Comparison of ENCODE assay signal across 9 cellular contexts in genomic region chr2:111162718-111163331, GRCh38. TPM values are rescaled to one million over a fixed set of nuclear protein-coding genes. Genes with fewer than 3 reads are reported as not detected.
A peak's percentile ranks its signal among the peaks of the same experiment; 100 is the strongest.
DNase-seq lines count a peak whose midpoint lies in the region; ATAC-seq and TF ChIP-seq lines count a peak whose summit lies in the region.
"Had no signal": no experiment of that assay in that cellular context is flagged by ENCODE, and none has a peak within 500 bp of the region (broad histone marks: within the 10 kb centered on the region; RNA-seq: fewer than 3 reads in every experiment).

No MANE protein-coding gene starts in this region.

- H3K4me1 Mint-ChIP-seq in dendritic cell treated with granulocyte-macrophage colony-stimulating factor and Interleukin-4, amounts not matched to agents 40 ng/mL and 50 ng/mL, for 4 days (ENCODE audit: low read depth), result peaks cover 40% of the 10 kb centered on the region
- H3K4me1 Mint-ChIP-seq in natural killer cell, result peaks cover 8 to 16% of the 10 kb centered on the region in 2 donors

- DNase-seq in GM06990 (ENCODE audit: extremely low read depth, insufficient read length), result peak; percentile 29
- peak; percentile 18 to 27 for DNase-seq in Kasumi-1 (lab: John Stamatoyannopoulos, UW)
- DNase-seq in natural killer cell, result no peak
- DNase-seq in cerebellar nuclear complex (lab: John Stamatoyannopoulos, UW), result no peak
- DNase-seq in GM23248, result no peak
- no peak for DNase-seq in NCI-H1105 (lab: John Stamatoyannopoulos, UW)
- DNase-seq: cortex of kidney had no signal

- H3K4me3 Mint-ChIP-seq in dendritic cell treated with granulocyte-macrophage colony-stimulating factor and Interleukin-4, amounts not matched to agents 40 ng/mL and 50 ng/mL, for 4 days, result peak overlapping the region; percentile 27
- H3K4me3 Mint-ChIP-seq in natural killer cell, result no peak overlapping the region

- in situ Hi-C loops in GM23248 (cut with MboI), result no loop called here

- H3K27me3 ChIP-seq in GM06990 (replicated peaks; ENCODE audit: control insufficient read depth, insufficient read depth, low read length) (no peaks in the 10 kb centered on the region; the same call in none of the 2 replicates), GM23248 (replicated peaks; ENCODE audit: insufficient read depth) (no peaks in the 10 kb centered on the region)

- H3K9me3 Mint-ChIP-seq in dendritic cell treated with granulocyte-macrophage colony-stimulating factor and Interleukin-4, amounts not matched to agents 40 ng/mL and 50 ng/mL, for 4 days, result no peaks in the 10 kb centered on the region
- no peaks in the 10 kb centered on the region for H3K9me3 Mint-ChIP-seq in natural killer cell

- no peaks in the 10 kb centered on the region for H3K79me2 ChIP-seq in GM23248 (ENCODE audit: insufficient read depth)

- peaks cover 10% of the 10 kb centered on the region; the same call in 1 of the 2 replicates for H3F3A ChIP-seq in GM23248 (ENCODE audit: insufficient read depth)

- H3K36me3 ChIP-seq in GM06990 (ENCODE audit: control insufficient read depth, insufficient read depth, low read length), result peaks cover 2% of the 10 kb centered on the region; the same call in 1 of the 2 replicates
- H3K36me3 ChIP-seq in GM23248 (ENCODE audit: low read depth), result no peaks in the 10 kb centered on the region

- WGBS in GM23248 (ENCODE audit: low coverage in 1 of 2, low lambda C conversion rate in 2 of 2, missing lambda C conversion rate in 2 of 2), 2 experiments, result 94 to 95% methylated on average over 12 of the region's 12 CpGs

- no peak overlapping the region for H3K9ac ChIP-seq in GM23248

- peaks cover 95% of the 10 kb centered on the region for H3K36me3 Mint-ChIP-seq in dendritic cell treated with granulocyte-macrophage colony-stimulating factor and Interleukin-4, amounts not matched to agents 40 ng/mL and 50 ng/mL, for 4 days (ENCODE audit: low read depth)
- H3K36me3 Mint-ChIP-seq in natural killer cell, result no peaks in the 10 kb centered on the region

- intact Hi-C loops in dendritic cell treated with granulocyte-macrophage colony-stimulating factor and Interleukin-4, amounts not matched to agents 40 ng/mL and 50 ng/mL, for 4 days (cut with micrococcal nuclease), result no loop called here
- intact Hi-C loops in natural killer cell (cut with micrococcal nuclease), result no loop called here

- H3K27me3 Mint-ChIP-seq in dendritic cell treated with granulocyte-macrophage colony-stimulating factor and Interleukin-4, amounts not matched to agents 40 ng/mL and 50 ng/mL, for 4 days, result no peaks in the 10 kb centered on the region
- no peaks in the 10 kb centered on the region for H3K27me3 Mint-ChIP-seq in natural killer cell (ENCODE audit: low read depth in 2 of 2)

- no peaks in the 10 kb centered on the region for H3K9me3 ChIP-seq in GM23248 (ENCODE audit: low read depth)
- H3K9me3 ChIP-seq: HAP-1 had no signal

- H3K4me1 ChIP-seq in GM23248 (ENCODE audit: insufficient read depth), result peaks cover 26% of the 10 kb centered on the region
- H3K4me1 ChIP-seq: HAP-1 had no signal

- ATAC-seq in natural killer cell, result peak in 2 of 3 donors; percentile 15 to 42

- H4K20me1 ChIP-seq in GM23248 (ENCODE audit: insufficient read depth), result no peaks in the 10 kb centered on the region

- no peak overlapping the region for H3K27ac ChIP-seq in GM23248

- no peak overlapping the region for H3K4me2 ChIP-seq in GM23248 (ENCODE audit: unreplicated experiment)

- H3K9me2 ChIP-seq in GM23248 (ENCODE audit: insufficient read depth), result no peaks in the 10 kb centered on the region

- H3K4me3 ChIP-seq in GM06990 (replicated peaks; ENCODE audit: low read depth, low read length), result no peak overlapping the region
- H3K4me3 ChIP-seq in GM23248, result no peak overlapping the region
- H3K4me3 ChIP-seq: HAP-1 had no signal

- no peak overlapping the region for H3K27ac Mint-ChIP-seq in dendritic cell treated with granulocyte-macrophage colony-stimulating factor and Interleukin-4, amounts not matched to agents 40 ng/mL and 50 ng/mL, for 4 days
- H3K27ac Mint-ChIP-seq in natural killer cell, result no peak overlapping the region

- H2AFZ ChIP-seq in GM23248, result no peak overlapping the region

- TF ChIP-seq CTCF in GM06990 (IDR thresholded peaks at IDR 0.05; ENCODE audit: insufficient read depth, low read length, poor library complexity, severe bottlenecking) (no peak), natural killer cell (IDR thresholded peaks at IDR 0.05) (no peak)

RNA-seq across cellular contexts. Expression of gene BCL2L11, which starts 42.1 kb away (rescaled TPM):
- total RNA-seq in natural killer cell, result 10 to 100 TPM; 27.4 to 56.9 (median 39.9) TPM
- under 0.01 and 0.22 TPM in 2 replicates for total RNA-seq in GM23248 (2014; rRNA removed; shearing (Covaris generic))
- polyA plus RNA-seq in GM23248 (2016; fragmentation: Nextera tagmentation; extraction: Ambion mirVana), result 0.43 and 0.55 TPM in 2 replicates

Comparison
In these comparisons a context has a peak if more than half of its experiments do, and no peak if none do; other contexts are left out.
1. DNase-seq: peak in GM06990 (single experiment) and Kasumi-1 (2 of 2); none in natural killer cell (single experiment), cerebellar nuclear complex (0 of 2), GM23248 (single experiment) and NCI-H1105 (single experiment).
2. RNA of gene BCL2L11, which starts 42.1 kb away (total RNA-seq): 27.4 to 56.9 TPM in natural killer cell; under 0.01 to 0.22 TPM in GM23248; every median in the first group is over 10 times any median in the second.